ENCODE assay signal across 19 cellular contexts in genomic region chr6:161116554-161117328, GRCh38.
"Had no signal": no experiment of that assay in that cellular context is flagged by ENCODE, and none has a peak within 500 bp of the region (broad histone marks: within the 10 kb centered on the region; RNA-seq: fewer than 3 reads in every experiment).

No MANE protein-coding gene starts in this region.

- H3K4me1 ChIP-seq: foreskin keratinocyte, lower lobe of right lung, upper lobe of right lung had no signal

- H3K27me3 ChIP-seq: foreskin keratinocyte, upper lobe of right lung had no signal

- H3K27me3 Mint-ChIP-seq: activated CD4-positive, alpha-beta T cell treated with anti-CD3 and anti-CD28 coated beads, Interleukin-2, amount 10 ng/mL, durations not matched to agents 7 days and 5 days; activated CD8-positive, alpha-beta memory T cell treated with anti-CD3 and anti-CD28 coated beads, Interleukin-2, amount 10 ng/mL, durations not matched to agents 7 days and 5 days; activated CD8-positive, alpha-beta T cell treated with anti-CD3 and anti-CD28 coated beads for 36 hours; activated naive CD8-positive, alpha-beta T cell treated with anti-CD3 and anti-CD28 coated beads for 36 hours; progenitor cell of endocrine pancreas had no signal

- DNase-seq: activated CD4-positive, alpha-beta T cell treated with anti-CD3 and anti-CD28 coated beads, Interleukin-2, amount 10 ng/mL, durations not matched to agents 7 days and 5 days; activated CD8-positive, alpha-beta memory T cell treated with anti-CD3 and anti-CD28 coated beads, Interleukin-2, amount 10 ng/mL, durations not matched to agents 7 days and 5 days; activated CD8-positive, alpha-beta T cell treated with anti-CD3 and anti-CD28 coated beads for 36 hours; activated naive CD8-positive, alpha-beta T cell treated with anti-CD3 and anti-CD28 coated beads for 36 hours; activated T-cell treated with anti-CD3 and anti-CD28 coated beads for 4 hours; effector CD4-positive, alpha-beta T cell; foreskin keratinocyte; kidney; lower lobe of right lung; natural killer cell; retina; stimulated activated CD4-positive, alpha-beta T cell treated with anti-CD3 and anti-CD28 coated beads, Interleukin-2, amount 100 ng/mL, for 48 hours; stimulated activated CD8-positive, alpha-beta memory T cell treated with anti-CD3 and anti-CD28 coated beads, Interleukin-4, amount 100 ng/mL, for 48 hours; stimulated activated naive CD8-positive, alpha-beta T cell treated with anti-CD3 and anti-CD28 coated beads, Interleukin-15, Interleukin-2, amounts not matched to agents 100 U/mL and 50 U/mL, for 24 hours; SW 1271; T-helper 2 cell; upper lobe of right lung had no signal

- H3K4me3 ChIP-seq: lower lobe of right lung, upper lobe of right lung had no signal

- H3K4me3 Mint-ChIP-seq: activated CD4-positive, alpha-beta T cell treated with anti-CD3 and anti-CD28 coated beads, Interleukin-2, amount 10 ng/mL, durations not matched to agents 7 days and 5 days; activated CD8-positive, alpha-beta memory T cell treated with anti-CD3 and anti-CD28 coated beads, Interleukin-2, amount 10 ng/mL, durations not matched to agents 7 days and 5 days; activated CD8-positive, alpha-beta T cell treated with anti-CD3 and anti-CD28 coated beads for 36 hours; activated naive CD8-positive, alpha-beta T cell treated with anti-CD3 and anti-CD28 coated beads for 36 hours; natural killer cell had no signal

- ATAC-seq: activated CD8-positive, alpha-beta memory T cell treated with anti-CD3 and anti-CD28 coated beads, Interleukin-2, amount 10 ng/mL, durations not matched to agents 7 days and 5 days; activated CD8-positive, alpha-beta T cell treated with anti-CD3 and anti-CD28 coated beads for 36 hours; foreskin keratinocyte; left lobe of liver; natural killer cell; stimulated activated naive CD8-positive, alpha-beta T cell treated with anti-CD3 and anti-CD28 coated beads, Interleukin-15, Interleukin-2, amounts not matched to agents 100 U/mL and 50 U/mL, for 24 hours had no signal

- H3K27ac Mint-ChIP-seq: activated CD4-positive, alpha-beta T cell treated with anti-CD3 and anti-CD28 coated beads, Interleukin-2, amount 10 ng/mL, durations not matched to agents 7 days and 5 days; activated naive CD8-positive, alpha-beta T cell treated with anti-CD3 and anti-CD28 coated beads for 36 hours had no signal

- H3K27ac ChIP-seq: foreskin keratinocyte, lower lobe of right lung, upper lobe of right lung had no signal
